Comparison of ENCODE assay signal across 8 cellular contexts in the genomic region with DNA sequence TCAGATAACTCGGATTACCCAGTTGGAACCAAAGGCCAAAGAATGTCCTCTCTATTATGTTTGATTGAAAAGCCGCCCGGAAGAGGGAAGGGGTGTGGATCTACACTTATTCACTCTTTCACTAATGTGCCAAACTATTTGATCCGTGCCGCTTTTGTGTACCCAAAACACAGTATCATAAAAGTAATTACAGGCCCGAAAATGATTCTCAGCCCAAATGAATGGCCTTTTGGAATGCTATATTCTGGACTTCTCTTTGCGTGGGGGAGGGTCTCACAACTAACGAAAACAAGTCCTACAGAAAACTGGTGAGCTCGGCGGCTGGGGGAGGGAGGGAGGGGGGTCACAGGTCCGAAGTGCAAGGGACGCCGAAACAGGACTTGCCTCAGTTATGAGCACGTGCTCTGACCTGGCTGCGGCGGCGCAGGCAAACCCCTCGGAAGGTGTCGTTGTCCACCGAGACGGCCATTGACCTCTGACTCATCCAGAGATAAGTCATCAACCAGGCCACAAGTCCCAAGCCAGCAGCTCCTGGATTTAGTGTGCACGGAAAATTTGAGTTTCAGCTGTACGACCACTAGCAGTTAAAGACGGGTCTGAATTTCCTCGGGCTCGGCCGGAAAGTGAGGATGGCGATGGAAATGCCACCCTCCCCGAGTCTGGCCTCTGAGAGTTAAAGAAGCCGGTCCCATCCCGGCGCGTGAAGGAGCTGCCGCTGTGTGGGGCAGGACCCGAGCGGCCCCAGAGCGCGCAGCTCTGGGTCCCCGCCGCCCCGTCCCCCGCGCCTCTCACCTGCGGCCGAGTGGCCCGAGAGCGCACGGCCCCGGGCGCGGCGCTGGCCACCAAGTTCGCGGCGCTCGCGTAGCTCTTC. TPM values are rescaled to one million over a fixed set of nuclear protein-coding genes. Genes with fewer than 3 reads are reported as not detected.
DNase-seq lines count a peak whose midpoint lies in the region; ATAC-seq and TF ChIP-seq lines count a peak whose summit lies in the region.

No MANE protein-coding gene starts in this region.

- H2BK12ac ChIP-seq in mesenchymal stem cell (ENCODE audit: low read length in 2 of 2): no peak overlapping the region

- H3K27ac ChIP-seq in SK-N-MC: no peak overlapping the region
- H3K27ac ChIP-seq in mesenchymal stem cell (ENCODE audit: low read length, poor library complexity, severe bottlenecking): peak overlapping the region; percentile 58
- H3K27ac ChIP-seq in temporal lobe (ENCODE audit: low read depth, low read length): peak overlapping the region; percentile 65

- WGBS in mesenchymal stem cell: 1% methylated on average over 48 of the region's 57 CpGs

- no peak for ATAC-seq in GM21381 (IDR thresholded peaks at IDR 0.05; ENCODE audit: unreplicated experiment)
- ATAC-seq in GM18517 (IDR thresholded peaks at IDR 0.05; ENCODE audit: unreplicated experiment): no peak

- no peaks in the 10 kb centered on the region for H3K4me1 ChIP-seq in mesenchymal stem cell (ENCODE audit: control insufficient read depth, insufficient read depth, low read depth, low read length)

- TF ChIP-seq CTCF in epithelial cell of esophagus (IDR thresholded peaks at IDR 0.05; ENCODE audit: insufficient read depth, low read depth, low read length, missing control alignments): no peak

- no peak overlapping the region for H2BK5ac ChIP-seq in mesenchymal stem cell (ENCODE audit: low read depth, low read length, poor library complexity, severe bottlenecking)

- peak overlapping the region; percentile 41 for H4K91ac ChIP-seq in mesenchymal stem cell (ENCODE audit: low read length)

- H3K4me2 ChIP-seq in mesenchymal stem cell (ENCODE audit: low read length, poor library complexity, severe bottlenecking): peak overlapping the region; percentile 96

- no peaks in the 10 kb centered on the region for H3K36me3 ChIP-seq in SK-N-MC (ENCODE audit: insufficient read depth, low read length)
- H3K36me3 ChIP-seq in mesenchymal stem cell (ENCODE audit: control insufficient read depth in 1 of 2, insufficient read depth in 2 of 2, low read depth in 1 of 2, low read length in 2 of 2): no peaks in the 10 kb centered on the region

- H3K9me3 ChIP-seq in SK-N-MC (ENCODE audit: low read depth, low read length) (no peaks in the 10 kb centered on the region), mesenchymal stem cell (ENCODE audit: control insufficient read depth, low read length) (no peaks in the 10 kb centered on the region)

- H3K14ac ChIP-seq in mesenchymal stem cell (ENCODE audit: low read length in 2 of 2): peak overlapping the region in 1 of 2 experiments; percentile 81

- peak overlapping the region in 1 of 2 experiments; percentile 20 for H3K23ac ChIP-seq in mesenchymal stem cell (ENCODE audit: low read length in 2 of 2)

- H3K79me1 ChIP-seq in mesenchymal stem cell (replicated peaks; ENCODE audit: low read length, poor library complexity, severe bottlenecking): peaks cover 9% of the 10 kb centered on the region

- peak overlapping the region; percentile 12 for H2BK15ac ChIP-seq in mesenchymal stem cell (ENCODE audit: low read depth, poor library complexity, severe bottlenecking)

- H2AK5ac ChIP-seq in mesenchymal stem cell (ENCODE audit: low read length, severe bottlenecking): no peak overlapping the region

- H3K4me3 ChIP-seq in SK-N-MC (peak overlapping the region; percentile 88), epithelial cell of esophagus (ENCODE audit: low read length) (peak overlapping the region; percentile 79), mesenchymal stem cell (ENCODE audit: insufficient read depth in 1 of 2, low read depth in 1 of 2, low read length in 2 of 2) (peak overlapping the region; percentile 84 to 90)

- H3K27me3 ChIP-seq in mesenchymal stem cell (ENCODE audit: control insufficient read depth in 1 of 2, insufficient read depth in 1 of 2, low read length in 2 of 2): no peaks in the 10 kb centered on the region

- H2AFZ ChIP-seq in mesenchymal stem cell (ENCODE audit: low read depth, low read length): peak overlapping the region; percentile 86

- H3K4ac ChIP-seq in mesenchymal stem cell (ENCODE audit: low read depth in 1 of 2, low read length in 2 of 2): peak overlapping the region; percentile 67 to 86

- peak overlapping the region; percentile 78 for H3K9ac ChIP-seq in SK-N-MC (ENCODE audit: insufficient read length)
- peak overlapping the region; percentile 91 for H3K9ac ChIP-seq in mesenchymal stem cell (ENCODE audit: low read length)

- H3K18ac ChIP-seq in mesenchymal stem cell (ENCODE audit: low read depth in 1 of 2, low read length in 2 of 2): peak overlapping the region in 1 of 2 experiments; percentile 89

- peak overlapping the region; percentile 42 for H4K8ac ChIP-seq in mesenchymal stem cell (ENCODE audit: low read length)

- peak; percentile 50 for DNase-seq in activated CD8-positive, alpha-beta memory T cell treated with anti-CD3 and anti-CD28 coated beads, Interleukin-2, amount 50 U/mL, for 48 hours
- DNase-seq in activated CD8-positive, alpha-beta memory T cell treated with anti-CD3 and anti-CD28 coated beads for 24 hours: no peak
- DNase-seq in SK-N-MC (ENCODE audit: low read depth, low spot score) (no peak), epithelial cell of esophagus (ENCODE audit: low read depth) (peak; percentile 37), mesenchymal stem cell (peak; percentile 87)

- H2BK120ac ChIP-seq in mesenchymal stem cell (ENCODE audit: low read depth, low read length): peak overlapping the region; percentile 57

RNA-seq across cellular contexts. Expression of a gene that starts 0.7 kb away (rescaled TPM):
- 21.3 TPM for polyA plus RNA-seq in mesenchymal stem cell (2013, experiment 1 of 2)
- polyA plus RNA-seq in mesenchymal stem cell (2013, experiment 2 of 2): 21.8 TPM
- 9.8 TPM for total RNA-seq in temporal lobe

RNA-seq across cellular contexts. Expression of a gene that starts 47.7 kb away (rescaled TPM):
- polyA plus RNA-seq in mesenchymal stem cell (2013, experiment 1 of 2): not detected
- not detected for polyA plus RNA-seq in mesenchymal stem cell (2013, experiment 2 of 2)
- not detected for total RNA-seq in temporal lobe

Comparison
In these comparisons a context has a peak if more than half of its experiments do, and no peak if none do; other contexts are left out.
1. DNase-seq: peak in activated CD8-positive, alpha-beta memory T cell treated with anti-CD3 and anti-CD28 coated beads, Interleukin-2, amount 50 U/mL, for 48 hours (single experiment), epithelial cell of esophagus (single experiment) and mesenchymal stem cell (single experiment); none in activated CD8-positive, alpha-beta memory T cell treated with anti-CD3 and anti-CD28 coated beads for 24 hours (single experiment) and SK-N-MC (single experiment).
2. Peak in every context shown above with its lines, with median percentiles within 50 percentile points of each other: H3K4me3 ChIP-seq.